In the genomic region with DNA sequence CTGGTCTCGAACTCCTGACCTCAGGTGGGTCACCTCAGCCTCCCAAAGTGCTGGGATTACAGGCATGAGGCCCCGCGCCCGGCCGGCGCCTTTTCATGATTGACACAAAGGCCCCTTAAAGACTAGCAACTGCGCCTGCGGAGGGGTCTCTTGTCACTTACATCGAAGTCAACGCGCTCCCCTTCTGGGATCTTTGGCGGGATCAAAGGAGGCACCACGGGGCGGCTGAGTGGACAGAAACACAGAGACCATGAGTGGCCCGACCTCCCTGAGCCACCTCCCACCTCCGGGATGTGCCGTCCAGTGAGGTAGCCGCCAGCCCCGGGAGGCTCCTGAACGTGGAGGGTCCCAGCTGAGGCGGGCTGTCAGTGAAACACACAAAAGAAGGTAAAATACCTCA, we compare ENCODE assay signal across 15 cellular contexts. TPM values are rescaled to one million over a fixed set of nuclear protein-coding genes. Genes with fewer than 3 reads are reported as not detected.
DNase-seq lines count a peak whose midpoint lies in the region; ATAC-seq and TF ChIP-seq lines count a peak whose summit lies in the region.
"Had no signal": no experiment of that assay in that cellular context is flagged by ENCODE, and none has a peak within 500 bp of the region (broad histone marks: within the 10 kb centered on the region; RNA-seq: fewer than 3 reads in every experiment).

No MANE protein-coding gene starts in this region.

- no TSS peak for BruUV-seq in OCI-LY7 (replicated peaks; lab: Mats Ljungman, UMichigan)

- H4K20me1 ChIP-seq in OCI-LY7 (ENCODE audit: insufficient read depth, low read length) = no peaks in the 10 kb centered on the region
- no peaks in the 10 kb centered on the region for H4K20me1 ChIP-seq in fibroblast of lung (ENCODE audit: control insufficient read depth, extremely low read depth, insufficient read depth, low read length)

- H3K79me2 ChIP-seq in OCI-LY7 (ENCODE audit: insufficient read depth, low read depth, low read length) (no peaks in the 10 kb centered on the region), fibroblast of lung (ENCODE audit: control insufficient read depth, insufficient read depth, low read length) (no peaks in the 10 kb centered on the region)

- H3K4me2 ChIP-seq in OCI-LY7 (ENCODE audit: low read length) (peak overlapping the region; percentile 39), fibroblast of lung (ENCODE audit: extremely low read depth, insufficient read depth, low read length) (peak overlapping the region; percentile 5)

- no peak overlapping the region for H3K9ac ChIP-seq in fibroblast of lung (ENCODE audit: insufficient read depth, low read length)

- 23 to 32% methylated on average over 7 to 21 of the region's 21 CpGs for WGBS in body of pancreas, 2 donors

- ATAC-seq in left ventricle myocardium superior (peak; percentile 5), Right ventricle myocardium inferior (no peak), GM19324 (IDR thresholded peaks at IDR 0.05; ENCODE audit: low FRiP score, unreplicated experiment) (no peak), body of pancreas (no peak)

- H3K4me1 ChIP-seq in OCI-LY7 (ENCODE audit: insufficient read depth, low read length, poor library complexity, severe bottlenecking) (peaks cover 23% of the 10 kb centered on the region), fibroblast of lung (ENCODE audit: control insufficient read depth, extremely low read depth, insufficient read depth, low read length) (no peaks in the 10 kb centered on the region), tibial artery (peaks cover 0 to 19% (median 4%) of the 10 kb centered on the region in 4 donors), body of pancreas (peaks cover 10% of the 10 kb centered on the region)

- H3K4me3 ChIP-seq in OCI-LY7 (ENCODE audit: low read depth, low read length, poor library complexity, severe bottlenecking) (no peak overlapping the region), fibroblast of lung (replicated peaks in 1 of 4; ENCODE audit: control extremely low read depth in 1 of 4, insufficient read depth in 1 of 4, low read depth in 3 of 4, low read length in 4 of 4) (no peak overlapping the region), tibial artery (no peak overlapping the region), body of pancreas (no peak overlapping the region)
- H3K4me3 ChIP-seq: heart right ventricle, right atrium auricular region had no signal

- no peaks in the 10 kb centered on the region for H3K9me2 ChIP-seq in OCI-LY7 (ENCODE audit: insufficient read depth, low read length)

- POLR2A ChIA-PET in OCI-LY7 (lab: Charles Lee) = no interaction called here

- CTCF ChIA-PET in OCI-LY7 (lab: Charles Lee; ENCODE audit: unreplicated experiment) = no interaction called here

- no peak overlapping the region for H2AFZ ChIP-seq in OCI-LY7 (ENCODE audit: low read length)
- no peak overlapping the region for H2AFZ ChIP-seq in fibroblast of lung (ENCODE audit: low read length)

- H3K36me3 ChIP-seq in OCI-LY7 (ENCODE audit: insufficient read depth, low read length) (no peaks in the 10 kb centered on the region), fibroblast of lung (ENCODE audit: control insufficient read depth, insufficient read depth, low read length) (no peaks in the 10 kb centered on the region), tibial artery (no peaks in the 10 kb centered on the region), body of pancreas (replicated peaks in 1 of 2; ENCODE audit: insufficient read depth in 1 of 2, low read depth in 2 of 2) (no peaks in the 10 kb centered on the region)
- H3K36me3 ChIP-seq: brain microvascular endothelial cell had no signal

- peaks cover 10% of the 10 kb centered on the region for H3K27me3 ChIP-seq in fibroblast of lung (ENCODE audit: control insufficient read depth, insufficient read depth, low read length)
- H3K27me3 ChIP-seq in tibial artery = peaks cover 7 to 98% of the 10 kb centered on the region in 2 donors
- H3K27me3 ChIP-seq in body of pancreas = peaks cover 0 to 22% of the 10 kb centered on the region in 2 donors

- intact Hi-C loops in left ventricle myocardium superior (cut with micrococcal nuclease) (no loop called here), Right ventricle myocardium inferior (cut with DNase I) (loop anchor here (2.0 to 10.0 kb wide), 4 partner anchors 19 to 483 kb away; a partner anchor contains a TSS), OCI-LY7 (cut with micrococcal nuclease; ENCODE audit: unreplicated experiment) (loop anchor here (1.0 kb wide), 1 partner anchor 19 kb away; no protein-coding TSS in a partner anchor), tibial artery (cut with DNase I; ENCODE audit: low total_unique reads) (no loop called here), body of pancreas (cut with DNase I) (loop anchor here (5.0 kb wide), 1 partner anchor 361 kb away; no protein-coding TSS in a partner anchor)

- H3K9me3 ChIP-seq in OCI-LY7 (ENCODE audit: low read length) (no peaks in the 10 kb centered on the region), fibroblast of lung (ENCODE audit: control insufficient read depth, insufficient read depth, low read depth, low read length) (no peaks in the 10 kb centered on the region), tibial artery (no peaks in the 10 kb centered on the region), body of pancreas (no peaks in the 10 kb centered on the region)
- H3K9me3 ChIP-seq: heart right ventricle, right atrium auricular region had no signal

- H3K27ac ChIP-seq in OCI-LY7 (ENCODE audit: low read depth, low read length, poor library complexity, severe bottlenecking) = no peak overlapping the region
- H3K27ac ChIP-seq in fibroblast of lung (ENCODE audit: insufficient read depth, low read length) = no peak overlapping the region
- H3K27ac ChIP-seq in tibial artery = no peak overlapping the region
- H3K27ac ChIP-seq in body of pancreas = no peak overlapping the region
- H3K27ac ChIP-seq: brain microvascular endothelial cell, C4-2B, right atrium auricular region had no signal

- no peak for DNase-seq in left ventricle myocardium superior
- no peak for DNase-seq in Right ventricle myocardium inferior (ENCODE audit: missing footprints)
- DNase-seq in OCI-LY7 (ENCODE audit: low spot score) = no peak
- DNase-seq in fibroblast of lung (ENCODE audit: low read depth in 2 of 2) = no peak
- DNase-seq in tibial artery = no peak
- DNase-seq in T1000 (lab: John Stamatoyannopoulos, UW) = no peak
- no peak for DNase-seq in body of pancreas

- TF ChIP-seq CTCF in OCI-LY7 (conservative IDR thresholded peaks at IDR 0.05; ENCODE audit: low read length) = no peak
- TF ChIP-seq CTCF in fibroblast of lung (conservative IDR thresholded peaks at IDR 0.05 in 1 of 2, IDR thresholded peaks at IDR 0.05 in 1 of 2; ENCODE audit: low read depth in 1 of 2, low read length in 2 of 2) = no peak
- TF ChIP-seq CTCF in tibial artery (IDR thresholded peaks at IDR 0.05) = no peak
- TF ChIP-seq CTCF in body of pancreas (IDR thresholded peaks at IDR 0.05) = no peak

- TF ChIP-seq POLR2A in body of pancreas (IDR thresholded peaks at IDR 0.05) = no peak

RNA-seq across cellular contexts. Expression of a gene that starts 7.3 kb away (rescaled TPM):
- total RNA-seq in left ventricle myocardium superior (50.2 TPM), Right ventricle myocardium inferior (66.0 TPM), OCI-LY7 (2022) (11.2 and 11.6 TPM in 2 replicates), fibroblast of lung (7.4 and 10.4 TPM in 2 replicates), body of pancreas (not detected)
- total RNA-seq in OCI-LY7 (2014; rRNA removed; shearing (Covaris generic)) = 17.6 and 21.9 TPM in 2 replicates
- 1.4 and 1.7 TPM in 2 replicates for polyA plus RNA-seq in fibroblast of lung
- 3.3 and 3.9 TPM in 2 replicates for polyA plus RNA-seq in fibroblast of lung (2012)
- not detected in 2 replicates for polyA minus RNA-seq in fibroblast of lung (ENCODE audit: low replicate concordance)
- total RNA-seq: activated naive CD8-positive, alpha-beta T cell treated with anti-CD3 and anti-CD28 coated beads, Interleukin-2, amount 10 ng/mL, durations not matched to agents 7 days and 5 days had no signal

RNA-seq across cellular contexts. Expression of a gene that starts 15.8 kb away (rescaled TPM):
- total RNA-seq in left ventricle myocardium superior = 5,071 TPM
- 4,708 TPM for total RNA-seq in Right ventricle myocardium inferior
- total RNA-seq in OCI-LY7 (2014; rRNA removed; shearing (Covaris generic)) = 2.6 TPM in 1 of 2 replicates, not detected in the other
- total RNA-seq in OCI-LY7 (2022) = not detected in 2 replicates
- not detected in 2 replicates for total RNA-seq in fibroblast of lung
- not detected in 2 replicates for polyA plus RNA-seq in fibroblast of lung
- not detected in 2 replicates for polyA plus RNA-seq in fibroblast of lung (2012)
- polyA minus RNA-seq in fibroblast of lung (ENCODE audit: low replicate concordance) = not detected in 2 replicates
- total RNA-seq in body of pancreas = not detected
- total RNA-seq: activated CD8-positive, alpha-beta memory T cell treated with anti-CD3 and anti-CD28 coated beads, Interleukin-2, amount 10 ng/mL, durations not matched to agents 7 days and 5 days; activated naive CD8-positive, alpha-beta T cell treated with anti-CD3 and anti-CD28 coated beads, Interleukin-2, amount 10 ng/mL, durations not matched to agents 7 days and 5 days; omental fat pad had no signal

RNA-seq across cellular contexts. Expression of a gene that starts 24.3 kb away (rescaled TPM):
- total RNA-seq in left ventricle myocardium superior = 141 TPM
- 140 TPM for total RNA-seq in Right ventricle myocardium inferior
- 194 and 211 TPM in 2 replicates for total RNA-seq in OCI-LY7 (2014; rRNA removed; shearing (Covaris generic))
- total RNA-seq in OCI-LY7 (2022) = 177 and 186 TPM in 2 replicates
- total RNA-seq in fibroblast of lung = 25.2 and 32.9 TPM in 2 replicates
- polyA plus RNA-seq in fibroblast of lung = 26.0 and 27.6 TPM in 2 replicates
- polyA plus RNA-seq in fibroblast of lung (2012) = 58.8 and 65.4 TPM in 2 replicates
- polyA minus RNA-seq in fibroblast of lung (ENCODE audit: low replicate concordance) = 27.4 and 31.8 TPM in 2 replicates
- total RNA-seq in body of pancreas = 100 to 1,000 TPM in 1 of 2 donors, 10 to 100 TPM in 1; 81.2 to 135 TPM

RNA-seq across cellular contexts. Expression of a gene that starts 24.7 kb away (rescaled TPM):
- total RNA-seq in left ventricle myocardium superior = 0.87 TPM
- 0.73 TPM for total RNA-seq in Right ventricle myocardium inferior
- 0.85 and 2.8 TPM in 2 replicates for total RNA-seq in OCI-LY7 (2014; rRNA removed; shearing (Covaris generic))
- 2.2 and 2.5 TPM in 2 replicates for total RNA-seq in OCI-LY7 (2022)
- under 0.01 and 0.17 TPM in 2 replicates for total RNA-seq in fibroblast of lung
- polyA plus RNA-seq in fibroblast of lung = 0.16 and 0.18 TPM in 2 replicates
- polyA plus RNA-seq in fibroblast of lung (2012) = 0.33 and 0.35 TPM in 2 replicates
- polyA minus RNA-seq in fibroblast of lung (ENCODE audit: low replicate concordance) = not detected in 2 replicates
- 1 to 10 TPM; 1.6 TPM for total RNA-seq in body of pancreas

RNA-seq across cellular contexts. Expression of a gene that starts 38.4 kb away (rescaled TPM):
- total RNA-seq in left ventricle myocardium superior (not detected), Right ventricle myocardium inferior (not detected), OCI-LY7 (2022) (0.84 and 1.3 TPM in 2 replicates), fibroblast of lung (0.50 TPM in 1 of 2 replicates, not detected in the other), body of pancreas (under 1 TPM in 1 of 2 donors, not detected in 1; 0.26 TPM)
- total RNA-seq in OCI-LY7 (2014; rRNA removed; shearing (Covaris generic)) = 0.44 TPM in 1 of 2 replicates, not detected in the other
- polyA plus RNA-seq in fibroblast of lung = 0.05 and 0.08 TPM in 2 replicates
- 0.22 and 0.26 TPM in 2 replicates for polyA plus RNA-seq in fibroblast of lung (2012)
- not detected in 2 replicates for polyA minus RNA-seq in fibroblast of lung (ENCODE audit: low replicate concordance)
- total RNA-seq: activated CD8-positive, alpha-beta memory T cell treated with anti-CD3 and anti-CD28 coated beads, Interleukin-2, amount 10 ng/mL, durations not matched to agents 7 days and 5 days had no signal

Comparison
In these comparisons a context has a peak if more than half of its experiments do, and no peak if none do; other contexts are left out.
1. intact Hi-C loops: an anchor here in Right ventricle myocardium inferior (2.0 to 10.0 kb wide), OCI-LY7 (1.0 kb wide) and body of pancreas (5.0 kb wide); none called in left ventricle myocardium superior and tibial artery.
2. RNA of a gene that starts 15.8 kb away (total RNA-seq): 5,071 TPM in left ventricle myocardium superior (single experiment) and 4,708 TPM in Right ventricle myocardium inferior (single experiment); 2.6 TPM in OCI-LY7, not detected in body of pancreas and not detected in fibroblast of lung; every median in the first group is over 1,000 times any median in the second.